In the genomic region with DNA sequence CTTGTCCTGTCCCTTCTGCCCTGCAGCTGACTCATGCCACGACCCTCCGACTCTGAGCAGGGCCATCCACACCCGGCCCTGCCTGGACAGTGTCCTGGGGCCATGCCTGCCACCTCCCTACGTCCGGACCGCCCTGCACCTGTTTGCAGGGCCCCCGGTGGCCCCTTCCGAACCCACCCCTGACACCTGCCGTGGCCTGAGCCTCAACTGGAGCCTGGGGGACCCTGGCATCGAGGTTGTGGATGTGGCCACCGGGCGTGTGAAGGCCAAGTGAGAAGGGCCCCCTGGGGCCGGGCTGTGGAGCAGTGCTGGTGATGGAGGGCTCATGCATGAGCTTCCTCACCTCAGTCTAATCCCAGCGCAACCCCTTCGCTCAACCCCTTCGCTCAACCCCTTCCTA, we compare ENCODE assay signal across 2 cellular contexts.
TF ChIP-seq lines count a peak whose summit lies in the region.

No MANE protein-coding gene starts in this region.

TF ChIP-seq in HepG2, 621 proteins besides CTCF, POLR2A, EP300 and RAD21:
- no peak for TF ChIP-seq PPARG (CRISPR knock-in tag; conservative IDR thresholded peaks at IDR 0.05)
- no peak for TF ChIP-seq CEBPB (IDR thresholded peaks at IDR 0.05; ENCODE audit: borderline replicate concordance, low read depth, low read length)

TF ChIP-seq in SK-N-SH, 30 proteins besides CTCF, POLR2A, EP300 and RAD21:
- no peak for TF ChIP-seq TEAD4 (IDR thresholded peaks at IDR 0.05; ENCODE audit: borderline replicate concordance, insufficient read depth)
- TF ChIP-seq POLR2AphosphoS5 (IDR thresholded peaks at IDR 0.05; ENCODE audit: low read depth, low read length), result no peak
- TF ChIP-seq RCOR1 (IDR thresholded peaks at IDR 0.05; ENCODE audit: low read length), result no peak
- no peak for TF ChIP-seq TCF12 (IDR thresholded peaks at IDR 0.05)
- no peak for TF ChIP-seq SIN3A (IDR thresholded peaks at IDR 0.05; ENCODE audit: borderline replicate concordance, low read depth, low read length)
- no peak for TF ChIP-seq ZBTB33 (IDR thresholded peaks at IDR 0.05; ENCODE audit: borderline replicate concordance, low read depth)
- no peak for TF ChIP-seq SMC3 (IDR thresholded peaks at IDR 0.05; ENCODE audit: low read depth, low read length)
- no peak for TF ChIP-seq PBX3 (IDR thresholded peaks at IDR 0.05)
- TF ChIP-seq MEF2A (IDR thresholded peaks at IDR 0.05; ENCODE audit: borderline replicate concordance, low read depth), result no peak
